13 cellular contexts compared by ENCODE assay signal in genomic region chr4:120007171-120007894, GRCh38. TPM values are rescaled to one million over a fixed set of nuclear protein-coding genes. Genes with fewer than 3 reads are reported as not detected.
DNase-seq lines count a peak whose midpoint lies in the region; TF ChIP-seq lines count a peak whose summit lies in the region.
"Had no signal": no experiment of that assay in that cellular context is flagged by ENCODE, and none has a peak within 500 bp of the region (broad histone marks: within the 10 kb centered on the region; RNA-seq: fewer than 3 reads in every experiment).

No MANE protein-coding gene starts in this region.

- no peaks in the 10 kb centered on the region for H4K20me1 ChIP-seq in fibroblast of lung (ENCODE audit: control insufficient read depth, extremely low read depth, insufficient read depth, low read length)

- H3K4me3 ChIP-seq in fibroblast of lung (replicated peaks in 1 of 4; ENCODE audit: control extremely low read depth in 1 of 4, insufficient read depth in 1 of 4, low read depth in 3 of 4, low read length in 4 of 4) = no peak overlapping the region
- H3K4me3 ChIP-seq in skeletal muscle satellite cell (ENCODE audit: low read length) = no peak overlapping the region

- H3K27ac ChIP-seq in fibroblast of lung (ENCODE audit: insufficient read depth, low read length) = peak overlapping the region; percentile 45
- H3K27ac ChIP-seq: 22Rv1 had no signal

- H3K4me2 ChIP-seq in fibroblast of lung (ENCODE audit: extremely low read depth, insufficient read depth, low read length) (peak overlapping the region; percentile 15), skeletal muscle satellite cell (ENCODE audit: low read length) (peak overlapping the region; percentile 33)

- no peaks in the 10 kb centered on the region for H3K36me3 ChIP-seq in fibroblast of lung (ENCODE audit: control insufficient read depth, insufficient read depth, low read length)
- H3K36me3 ChIP-seq in skeletal muscle satellite cell (ENCODE audit: insufficient read depth, low read length) = no peaks in the 10 kb centered on the region

- H3K79me2 ChIP-seq in fibroblast of lung (ENCODE audit: control insufficient read depth, insufficient read depth, low read length) = no peaks in the 10 kb centered on the region

- no peak for TF ChIP-seq CTCF in fibroblast of lung (conservative IDR thresholded peaks at IDR 0.05 in 1 of 2, IDR thresholded peaks at IDR 0.05 in 1 of 2; ENCODE audit: low read depth in 1 of 2, low read length in 2 of 2)

- H3K4me1 ChIP-seq in fibroblast of lung (ENCODE audit: control insufficient read depth, extremely low read depth, insufficient read depth, low read length) = peaks cover 9% of the 10 kb centered on the region
- peaks cover 20% of the 10 kb centered on the region for H3K4me1 ChIP-seq in skeletal muscle satellite cell (ENCODE audit: control insufficient read depth, insufficient read depth, low read length)

- H2AFZ ChIP-seq in fibroblast of lung (ENCODE audit: low read length) = no peak overlapping the region

- H3K27me3 ChIP-seq in fibroblast of lung (ENCODE audit: control insufficient read depth, insufficient read depth, low read length) = no peaks in the 10 kb centered on the region
- H3K27me3 ChIP-seq in skeletal muscle satellite cell (ENCODE audit: control insufficient read depth, insufficient read depth, low read length) = no peaks in the 10 kb centered on the region

- DNase-seq in NCI-H1417 (lab: John Stamatoyannopoulos, UW) = peak in 2 of 3 experiments; percentile 12 to 63
- DNase-seq in NCI-H1417 treated with DMSO at 0.1 percent for 48 hours (lab: John Stamatoyannopoulos, UW) = no peak
- peak; percentile 67 for DNase-seq in NCI-H69 (lab: John Stamatoyannopoulos, UW)
- DNase-seq in fibroblast of lung (ENCODE audit: low read depth in 2 of 2) = peak; percentile 78 to 81
- no peak for DNase-seq in inferior parietal cortex (ENCODE audit: extremely low spot score)
- no peak for DNase-seq in stimulated activated CD4-positive, alpha-beta T cell treated with anti-CD3 and anti-CD28 coated beads, Interleukin-2, amount 100 ng/mL, for 48 hours
- no peak for DNase-seq in effector CD4-positive, alpha-beta T cell
- DNase-seq: GDM1; H9; mesendoderm; stimulated activated naive CD4-positive, alpha-beta T cell had no signal

- H3K9ac ChIP-seq in fibroblast of lung (ENCODE audit: insufficient read depth, low read length) (no peak overlapping the region), skeletal muscle satellite cell (ENCODE audit: low read depth, low read length) (no peak overlapping the region)

- H3K9me3 ChIP-seq in fibroblast of lung (ENCODE audit: control insufficient read depth, insufficient read depth, low read depth, low read length) (no peaks in the 10 kb centered on the region), skeletal muscle satellite cell (replicated peaks; ENCODE audit: low read length) (no peaks in the 10 kb centered on the region)

RNA-seq across cellular contexts. Expression of gene MAD2L1, which starts 59.3 kb away (rescaled TPM):
- 2.1 and 10.6 TPM in 2 replicates for total RNA-seq in fibroblast of lung
- 12.8 and 38.4 TPM in 2 replicates for polyA plus RNA-seq in fibroblast of lung
- polyA plus RNA-seq in fibroblast of lung (2012) = 16.7 and 44.3 TPM in 2 replicates
- 2.8 and 23.0 TPM in 2 replicates for polyA minus RNA-seq in fibroblast of lung (ENCODE audit: low replicate concordance)
- total RNA-seq in skeletal muscle satellite cell (2012; rRNA removed) = 27.7 and 28.4 TPM in 2 replicates

Comparison
In these comparisons a context has a peak if more than half of its experiments do, and no peak if none do; other contexts are left out.
1. DNase-seq: peak in NCI-H1417 (2 of 3), NCI-H69 (single experiment) and fibroblast of lung (2 of 2); none in NCI-H1417 treated with DMSO at 0.1 percent for 48 hours (single experiment), inferior parietal cortex (single experiment), stimulated activated CD4-positive, alpha-beta T cell treated with anti-CD3 and anti-CD28 coated beads, Interleukin-2, amount 100 ng/mL, for 48 hours (0 of 2) and effector CD4-positive, alpha-beta T cell (single experiment).